Comparison of ENCODE assay signal across 13 cellular contexts in the genomic region with DNA sequence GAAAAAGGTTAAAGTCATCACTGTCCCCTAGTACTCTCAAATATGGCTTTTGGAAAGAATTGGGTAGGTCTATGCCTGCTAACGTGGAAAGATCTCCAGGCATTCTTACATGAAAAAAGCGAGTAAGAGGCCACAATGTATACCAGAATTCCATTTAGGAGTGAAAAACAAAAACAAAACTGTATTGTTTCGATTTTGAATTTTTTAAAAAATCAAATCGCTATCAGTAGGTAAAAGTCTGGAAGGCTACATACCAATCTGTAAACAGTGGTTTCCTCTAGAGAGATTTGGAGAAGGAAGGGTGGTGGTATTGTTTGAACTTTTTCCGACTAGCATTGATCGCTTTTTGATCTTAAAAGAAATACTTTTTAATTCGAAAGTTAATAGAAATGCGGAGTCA. TPM values are rescaled to one million over a fixed set of nuclear protein-coding genes. Genes with fewer than 3 reads are reported as not detected.
DNase-seq lines count a peak whose midpoint lies in the region; ATAC-seq, FAIRE-seq and TF ChIP-seq lines count a peak whose summit lies in the region.
"Had no signal": no experiment of that assay in that cellular context is flagged by ENCODE, and none has a peak within 500 bp of the region (broad histone marks: within the 10 kb centered on the region; RNA-seq: fewer than 3 reads in every experiment).

No MANE protein-coding gene starts in this region.

- FAIRE-seq in K562 (lab: Jason Lieb, UNC): no peak

- no peak overlapping the region for H3K27ac ChIP-seq in ACC112 (ENCODE audit: low read depth, low read length)
- no peak overlapping the region for H3K27ac ChIP-seq in K562 (ENCODE audit: extremely low read depth, low read depth, low read length)
- H3K27ac ChIP-seq in lower lobe of right lung: no peak overlapping the region
- H3K27ac ChIP-seq in transverse colon: no peak overlapping the region
- H3K27ac ChIP-seq: epithelial cell of prostate had no signal

- BruUV-seq in K562 (replicated peaks; lab: Mats Ljungman, UMichigan): no TSS peak

- intact Hi-C loops in K562 (cut with micrococcal nuclease) (no loop called here), lower lobe of right lung (cut with DNase I) (no loop called here), transverse colon (cut with DNase I; ENCODE audit: low total_unique reads) (no loop called here)

- no peak overlapping the region for H3K4me2 ChIP-seq in K562 (ENCODE audit: insufficient read depth, low read length)

- TF ChIP-seq CTCF in K562 (IDR thresholded peaks at IDR 0.05 in 2 of 3, conservative IDR thresholded peaks at IDR 0.05 in 1 of 3; ENCODE audit: insufficient read depth in 2 of 3, low read depth in 1 of 3, low read length in 3 of 3) (no peak), lower lobe of right lung (IDR thresholded peaks at IDR 0.05) (no peak), transverse colon (IDR thresholded peaks at IDR 0.05) (no peak)

- H3K36me3 ChIP-seq in ACC112 (ENCODE audit: insufficient read depth, low read length) (no peaks in the 10 kb centered on the region), K562 (ENCODE audit: control insufficient read depth, insufficient read depth, low read length) (no peaks in the 10 kb centered on the region), lower lobe of right lung (no peaks in the 10 kb centered on the region), transverse colon (no peaks in the 10 kb centered on the region)

- WGBS in K562 (ENCODE audit: insufficient coverage, low coverage, missing lambda C conversion rate): 53% methylated on average over 7 of the region's 8 CpGs
- WGBS in transverse colon (ENCODE audit: low coverage in 1 of 2), 2 donors: 16 to 17% methylated on average over 7 to 8 of the region's 8 CpGs

- H3K4me3 ChIP-seq in ACC112 (ENCODE audit: low read depth, low read length): peak overlapping the region; percentile 78
- peak overlapping the region; percentile 43; the same call in 1 of the 2 replicates for H3K4me3 ChIP-seq in GM08714 (ENCODE audit: low read length)
- H3K4me3 ChIP-seq in K562: peak overlapping the region; percentile 7; the same call in 1 of the 2 replicates
- H3K4me3 ChIP-seq in lower lobe of right lung: peak overlapping the region; percentile 29
- H3K4me3 ChIP-seq in transverse colon: peak overlapping the region in 1 of 4 donors; percentile 37

- H3K9me3 ChIP-seq in K562 (replicated peaks; ENCODE audit: control insufficient read depth, insufficient read depth, low read depth, low read length) (no peaks in the 10 kb centered on the region), lower lobe of right lung (no peaks in the 10 kb centered on the region), transverse colon (no peaks in the 10 kb centered on the region)

- H3K79me2 ChIP-seq in ACC112 (ENCODE audit: control insufficient read depth, insufficient read depth, low read length, unreplicated experiment) (no peaks in the 10 kb centered on the region), K562 (ENCODE audit: control insufficient read depth, insufficient read depth, low read length) (no peaks in the 10 kb centered on the region)

- TF ChIP-seq EP300 in K562 (IDR thresholded peaks at IDR 0.05; ENCODE audit: low read length) (no peak), transverse colon (IDR thresholded peaks at IDR 0.05; ENCODE audit: low read depth) (no peak)

- TF ChIP-seq POLR2A in K562 (conservative IDR thresholded peaks at IDR 0.05) (no peak), transverse colon (IDR thresholded peaks at IDR 0.05) (no peak)

- H3K4me1 ChIP-seq in ACC112 (ENCODE audit: control insufficient read depth, insufficient read depth, low read length, unreplicated experiment): no peaks in the 10 kb centered on the region
- peaks cover 0 to 21% of the 10 kb centered on the region in 2 experiments; a peak in 2 of 5 replicates for H3K4me1 ChIP-seq in K562 (replicated peaks in 1 of 2; ENCODE audit: control insufficient read depth in 2 of 2, insufficient read depth in 2 of 2, low read length in 2 of 2)
- no peaks in the 10 kb centered on the region for H3K4me1 ChIP-seq in lower lobe of right lung
- H3K4me1 ChIP-seq in transverse colon: peaks cover 0 to 9% (median 4%) of the 10 kb centered on the region in 4 donors

- no peak for TF ChIP-seq RAD21 in K562 (CRISPR knock-in tag; conservative IDR thresholded peaks at IDR 0.05 in 1 of 2, IDR thresholded peaks at IDR 0.05 in 1 of 2)

- H2AFZ ChIP-seq in ACC112 (ENCODE audit: low read length, unreplicated experiment) (peak overlapping the region; percentile 50), K562 (ENCODE audit: low read depth, low read length) (no peak overlapping the region)

- ATAC-seq in K562: no peak
- no peak for ATAC-seq in lower lobe of right lung

- in situ Hi-C loops in K562 (cut with MboI) (no loop called here), transverse colon (cut with MboI; ENCODE audit: low pct_ligation_motif_present in 1 of 4, low pct_unique_long_range_greater_than_20kb in 1 of 4, low sequenced_read_pairs in 3 of 4) (loop anchor here in 1 of 4 donors (25.0 kb wide), 2 partner anchors 191 to 741 kb away; no protein-coding TSS in a partner anchor)

- CTCF ChIA-PET in K562 (lab: Yijun Ruan, JAX; ENCODE audit: low intra/inter-chr PET ratio): no interaction called here

- POLR2A ChIA-PET in K562 (lab: Yijun Ruan, JAX): interaction anchor here (1.1 to 2.5 kb wide), 2 partner anchors 10 to 26 kb away, joined by 4 to 6 read pairs; no protein-coding TSS in a partner anchor

- H3K27me3 ChIP-seq in ACC112 (ENCODE audit: insufficient read depth, low read length) (peaks cover 69% of the 10 kb centered on the region), K562 (ENCODE audit: control insufficient read depth in 2 of 2, insufficient read depth in 2 of 2, low read length in 2 of 2) (no peaks in the 10 kb centered on the region; a peak in 1 of 5 replicates), lower lobe of right lung (ENCODE audit: low read depth) (peaks cover 65% of the 10 kb centered on the region), transverse colon (peaks cover 65% of the 10 kb centered on the region)

- no peaks in the 10 kb centered on the region for H4K20me1 ChIP-seq in K562 (replicated peaks; ENCODE audit: control insufficient read depth, insufficient read depth, low read length)

- no peak overlapping the region for H3K9ac ChIP-seq in K562 (ENCODE audit: insufficient read depth in 1 of 2, low read depth in 2 of 2, low read length in 2 of 2)

- DNase-seq in K562 (ENCODE audit: extremely low read depth in 1 of 4, low spot score in 3 of 4): no peak
- DNase-seq in lower lobe of right lung: no peak
- no peak for DNase-seq in epidermal melanocyte (ENCODE audit: insufficient read length, low spot score)
- no peak for DNase-seq in SW480 (ENCODE audit: low spot score)
- no peak for DNase-seq in transverse colon
- no peak for DNase-seq in activated effector memory CD4-positive, alpha-beta T cell treated with Interleukin-2 at 50 U/mL for 16 hours
- DNase-seq: GDM1; NCI-H748 treated with DMSO at 0.1 percent for 48 hours; occipital lobe; stimulated activated CD8-positive, alpha-beta memory T cell treated with anti-CD3 and anti-CD28 coated beads, Interleukin-4, amount 100 ng/mL, for 48 hours had no signal

- no peaks in the 10 kb centered on the region for H3K9me1 ChIP-seq in K562 (ENCODE audit: control insufficient read depth, insufficient read depth, low read length)

TF ChIP-seq in K562, 482 proteins besides CTCF, POLR2A, EP300 and RAD21 (continues in another document):
- TF ChIP-seq ZFP36 (IDR thresholded peaks at IDR 0.05; ENCODE audit: low read depth, low read length, partially characterized antibody): no peak
- no peak for TF ChIP-seq ZNF143 (CRISPR knock-in tag; IDR thresholded peaks at IDR 0.05)
- TF ChIP-seq MCM3 (IDR thresholded peaks at IDR 0.05): no peak
- TF ChIP-seq EP400 (IDR thresholded peaks at IDR 0.05): no peak

RNA-seq across cellular contexts. Expression of gene RRAGC, which starts 55.9 kb away (rescaled TPM):
- total RNA-seq in K562 (2011; cell fraction: chromatin; rRNA removed; ENCODE audit: low replicate concordance): 9.8 and 29.7 TPM in 2 replicates
- 6.5 and 6.7 TPM in 2 replicates for total RNA-seq in K562 (2011; cell fraction: nucleolus; rRNA removed)
- 12.3 and 24.0 TPM in 2 replicates for total RNA-seq in K562 (2011; cell fraction: nucleoplasm; rRNA removed)
- total RNA-seq in K562 (2014; rRNA removed) (3.9 and 4.4 TPM in 2 replicates), K562 (2014; rRNA removed; fragmentation: Illumina TruSeq; extraction: Trizol) (10.7 and 11.9 TPM in 2 replicates), K562 (2015; rRNA removed; fragmentation: Illumina TruSeq; extraction: Trizol) (13.1 and 13.4 TPM in 2 replicates), K562 (2021) (13.6 and 14.6 TPM in 2 replicates), lower lobe of right lung (33.9 TPM), transverse colon (10 to 100 TPM in 3 of 4 donors, 1 to 10 TPM in 1; 10.0 to 25.0 (median 21.9) TPM)
- polyA plus RNA-seq in K562 (2011; rRNA removed) (9.4 and 10.9 TPM in 2 replicates), K562 (2014; fragmentation: Illumina TruSeq; extraction: Trizol) (14.2 and 14.8 TPM in 2 replicates), K562 (2014; fragmentation: Nextera tagmentation; extraction: Ambion mirVana) (10 to 100 TPM; 10.4 to 16.9 TPM), K562 (2014; rRNA removed) (7.3 and 10.6 TPM in 2 replicates)
- 2.7 and 7.6 TPM in 2 replicates for polyA plus RNA-seq in K562 (2011; cell fraction: cytosol; rRNA removed)
- 3.3 and 4.9 TPM in 2 replicates for polyA plus RNA-seq in K562 (2011; cell fraction: nucleus; rRNA removed)
- polyA plus RNA-seq in K562 (2012): 18.3 and 27.8 TPM in 2 replicates
- polyA minus RNA-seq in K562 (2011; rRNA and poly(A)+ RNA removed): 8.5 and 10.3 TPM in 2 replicates
- 5.1 and 5.2 TPM in 2 replicates for polyA minus RNA-seq in K562 (2011; cell fraction: cytosol; rRNA and poly(A)+ RNA removed)
- polyA minus RNA-seq in K562 (2011; cell fraction: nucleus; rRNA and poly(A)+ RNA removed): 2.2 and 6.1 TPM in 2 replicates
